16 cellular contexts compared by ENCODE assay signal in genomic region chr20:53897884-53898557, GRCh38.
A peak's percentile ranks its signal among the peaks of the same experiment; 100 is the strongest.
DNase-seq lines count a peak whose midpoint lies in the region; ATAC-seq and TF ChIP-seq lines count a peak whose summit lies in the region.
"Had no signal": no experiment of that assay in that cellular context is flagged by ENCODE, and none has a peak within 500 bp of the region (broad histone marks: within the 10 kb centered on the region; RNA-seq: fewer than 3 reads in every experiment).

No MANE protein-coding gene starts in this region.

- H3K27me3 Mint-ChIP-seq in activated naive CD8-positive, alpha-beta T cell treated with anti-CD3 and anti-CD28 coated beads, Interleukin-2, amount 50 U/mL, for 24 hours: peaks cover 4% of the 10 kb centered on the region
- no peaks in the 10 kb centered on the region for H3K27me3 Mint-ChIP-seq in memory B cell

- H3K4me3 Mint-ChIP-seq in activated naive CD8-positive, alpha-beta T cell treated with anti-CD3 and anti-CD28 coated beads, Interleukin-2, amount 50 U/mL, for 24 hours: no peak overlapping the region
- no peak overlapping the region for H3K4me3 Mint-ChIP-seq in memory B cell

- no peak for DNase-seq in left ventricle myocardium superior
- no peak for DNase-seq in cardiac septum (ENCODE audit: low spot score)
- DNase-seq in activated naive CD8-positive, alpha-beta T cell treated with anti-CD3 and anti-CD28 coated beads, Interleukin-2, amount 50 U/mL, for 24 hours: no peak
- no peak for DNase-seq in memory B cell (ENCODE audit: low spot score in 2 of 2)
- DNase-seq in uterus: no peak
- DNase-seq: activated CD8-positive, alpha-beta memory T cell treated with anti-CD3 and anti-CD28 coated beads for 24 hours; anterior cingulate cortex; GF-D8; Kasumi-1; NCI-H345; stimulated activated CD4-positive, alpha-beta T cell treated with anti-CD3 and anti-CD28 coated beads, Interleukin-2, amount 100 ng/mL, for 48 hours; testis had no signal

- H3K9me3 ChIP-seq in uterus: no peaks in the 10 kb centered on the region
- H3K9me3 ChIP-seq: testis had no signal

- peaks cover 6% of the 10 kb centered on the region for H3K36me3 Mint-ChIP-seq in activated naive CD8-positive, alpha-beta T cell treated with anti-CD3 and anti-CD28 coated beads, Interleukin-2, amount 50 U/mL, for 24 hours (ENCODE audit: low read depth)
- H3K36me3 Mint-ChIP-seq in memory B cell: no peaks in the 10 kb centered on the region

- no peak overlapping the region for H3K4me3 ChIP-seq in uterus
- H3K4me3 ChIP-seq: SK-N-MC, testis had no signal

- no peaks in the 10 kb centered on the region for H3K9me3 Mint-ChIP-seq in activated naive CD8-positive, alpha-beta T cell treated with anti-CD3 and anti-CD28 coated beads, Interleukin-2, amount 50 U/mL, for 24 hours
- H3K9me3 Mint-ChIP-seq in memory B cell: peaks cover 2% of the 10 kb centered on the region

- H3K4me1 ChIP-seq in uterus: peaks cover 0 to 4% of the 10 kb centered on the region in 2 donors
- H3K4me1 ChIP-seq: testis had no signal

- ATAC-seq in left ventricle myocardium superior: peak; percentile 44
- ATAC-seq in activated naive CD8-positive, alpha-beta T cell treated with anti-CD3 and anti-CD28 coated beads, Interleukin-2, amount 50 U/mL, for 24 hours: no peak
- ATAC-seq in memory B cell (ENCODE audit: low read depth): no peak
- ATAC-seq in GM21717 (IDR thresholded peaks at IDR 0.05; ENCODE audit: unreplicated experiment): no peak
- no peak for ATAC-seq in GM21447 (IDR thresholded peaks at IDR 0.05; ENCODE audit: unreplicated experiment)
- no peak for ATAC-seq in GM19351 (IDR thresholded peaks at IDR 0.05; ENCODE audit: unreplicated experiment)

- H3K36me3 ChIP-seq in uterus: no peaks in the 10 kb centered on the region

- peak overlapping the region; percentile 23 to 44 for H3K27ac ChIP-seq in uterus
- H3K27ac ChIP-seq: SK-N-MC had no signal

- peak overlapping the region; percentile 69 for H3K27ac Mint-ChIP-seq in activated naive CD8-positive, alpha-beta T cell treated with anti-CD3 and anti-CD28 coated beads, Interleukin-2, amount 50 U/mL, for 24 hours
- H3K27ac Mint-ChIP-seq in memory B cell: peak overlapping the region; percentile 76

- no peak for TF ChIP-seq CTCF in uterus (IDR thresholded peaks at IDR 0.05)

- H3K27me3 ChIP-seq in uterus: no peaks in the 10 kb centered on the region
- H3K27me3 ChIP-seq: testis had no signal

- no peak for TF ChIP-seq POLR2A in uterus (IDR thresholded peaks at IDR 0.05)

- peaks cover 76% of the 10 kb centered on the region for H3K4me1 Mint-ChIP-seq in activated naive CD8-positive, alpha-beta T cell treated with anti-CD3 and anti-CD28 coated beads, Interleukin-2, amount 50 U/mL, for 24 hours
- peaks cover 34% of the 10 kb centered on the region for H3K4me1 Mint-ChIP-seq in memory B cell

- intact Hi-C loops in left ventricle myocardium superior (cut with micrococcal nuclease) (no loop called here), cardiac septum (cut with DNase I) (no loop called here), uterus (cut with DNase I; ENCODE audit: low total_unique reads) (no loop called here)
